28 cellular contexts compared by ENCODE assay signal in the genomic region with DNA sequence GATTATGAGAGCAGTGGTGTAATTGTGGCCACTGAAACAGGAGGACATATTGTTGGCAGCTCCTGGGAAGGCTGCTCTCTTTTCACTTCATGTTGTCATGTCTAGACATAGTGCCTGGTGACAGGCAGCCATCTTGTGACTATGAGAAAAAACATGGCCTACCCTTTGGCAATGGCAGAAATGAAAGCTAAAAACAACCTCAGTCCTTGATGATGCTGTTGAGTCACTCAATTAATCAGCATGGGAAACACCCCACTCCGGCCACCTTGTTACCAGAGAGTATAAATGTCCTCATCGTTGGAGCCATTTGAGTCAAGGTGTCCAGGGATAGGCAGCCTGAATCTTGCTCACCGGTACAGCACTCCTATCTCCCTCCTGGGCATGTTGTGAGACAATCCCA. TPM values are rescaled to one million over a fixed set of nuclear protein-coding genes. Genes with fewer than 3 reads are reported as not detected.
DNase-seq lines count a peak whose midpoint lies in the region; ATAC-seq, FAIRE-seq and TF ChIP-seq lines count a peak whose summit lies in the region.
"Had no signal": no experiment of that assay in that cellular context is flagged by ENCODE, and none has a peak within 500 bp of the region (broad histone marks: within the 10 kb centered on the region; RNA-seq: fewer than 3 reads in every experiment).

No MANE protein-coding gene starts in this region.

- no peak overlapping the region for H2BK15ac ChIP-seq in neuronal stem cell (ENCODE audit: low read length)

- no peak overlapping the region for H3K4me3 Mint-ChIP-seq in CD14-positive monocyte
- H3K4me3 Mint-ChIP-seq in glutamatergic neuron (ENCODE audit: unreplicated experiment): no peak overlapping the region
- H3K4me3 Mint-ChIP-seq: activated CD4-positive, alpha-beta T cell treated with anti-CD3 and anti-CD28 coated beads, Interleukin-2, amount 10 ng/mL, durations not matched to agents 7 days and 5 days; activated naive CD4-positive, alpha-beta T cell treated with anti-CD3 and anti-CD28 coated beads, Interleukin-2, amount 50 U/mL, for 24 hours; activated T-helper 1 cell treated with anti-CD3 and anti-CD28 coated beads, Interleukin-12 subunit alpha, Interleukin-12 subunit beta, Interleukin-2, Interleukin-4 antibody, amounts not matched to agents 30 ng/mL and 10 ng/mL and 1 ng/mL, durations not matched to agents 14 hours and 24 hours and 36 hours; naive thymus-derived CD4-positive, alpha-beta T cell; stimulated activated naive CD8-positive, alpha-beta T cell treated with anti-CD3 and anti-CD28 coated beads, Interleukin-15, Interleukin-2, amounts not matched to agents 100 ng/mL and 50 ng/mL, for 24 hours; T-helper 2 cell treated with Interferon-gamma antibody and Interleukin-4, amounts not matched to agents 5 μg/mL and 100 μg/mL, for 36 hours had no signal

- peak; percentile 33 for FAIRE-seq in HTR-8/SVneo (lab: Jason Lieb, UNC)
- no peak for FAIRE-seq in GM12878 (lab: Jason Lieb, UNC)
- FAIRE-seq in keratinocyte (lab: Jason Lieb, UNC): no peak
- FAIRE-seq: endometrium had no signal

- TF ChIP-seq POLR2A in GM12878 (IDR thresholded peaks at IDR 0.05; ENCODE audit: low read depth, low read length): no peak

- WGBS in GM12878 (ENCODE audit: insufficient coverage, insufficient replicate concordance, low lambda C conversion rate, missing lambda C conversion rate): 67% methylated on average over 3 of the region's 3 CpGs
- WGBS in neuronal stem cell (ENCODE audit: extremely low coverage in 2 of 2, insufficient read length in 2 of 2, insufficient replicate concordance in 1 of 2), 2 donors: no CpG with 5 or more reads among the region's 3 CpGs

- H3K9me3 Mint-ChIP-seq in CD14-positive monocyte (peaks cover 2 to 19% (median 7%) of the 10 kb centered on the region in 7 donors), glutamatergic neuron (ENCODE audit: unreplicated experiment) (peaks cover 6% of the 10 kb centered on the region)
- H3K9me3 Mint-ChIP-seq: activated naive CD4-positive, alpha-beta T cell treated with anti-CD3 and anti-CD28 coated beads, Interleukin-2, amount 50 U/mL, for 24 hours; activated T-helper 1 cell treated with anti-CD3 and anti-CD28 coated beads, Interleukin-12 subunit alpha, Interleukin-12 subunit beta, Interleukin-2, Interleukin-4 antibody, amounts not matched to agents 30 ng/mL and 10 ng/mL and 1 ng/mL, durations not matched to agents 14 hours and 24 hours and 36 hours; stimulated activated naive CD8-positive, alpha-beta T cell treated with anti-CD3 and anti-CD28 coated beads, Interleukin-15, Interleukin-2, amounts not matched to agents 100 ng/mL and 50 ng/mL, for 24 hours; T-helper 2 cell treated with Interferon-gamma antibody and Interleukin-4, amounts not matched to agents 5 μg/mL and 100 μg/mL, for 36 hours had no signal

- DNase-seq in CD14-positive monocyte (ENCODE audit: low spot score) (peak; percentile 62), HTR-8/SVneo (ENCODE audit: insufficient read length, low spot score) (no peak), GM12878 (ENCODE audit: low read depth, low spot score) (no peak), keratinocyte (ENCODE audit: low read depth, low spot score) (no peak), neuronal stem cell (ENCODE audit: low spot score) (no peak), glutamatergic neuron (no peak), NCI-H146 treated with DMSO at 0.1 percent for 48 hours (lab: John Stamatoyannopoulos, UW; ENCODE audit: unreplicated experiment) (no peak)
- DNase-seq: activated CD4-positive, alpha-beta T cell treated with anti-CD3 and anti-CD28 coated beads, Interleukin-2, amount 10 ng/mL, durations not matched to agents 7 days and 5 days; anterior cingulate cortex; caudate nucleus; heart right ventricle; Kasumi-1; naive thymus-derived CD4-positive, alpha-beta T cell; NCI-H1092; NCI-H187 treated with DMSO at 0.1 percent for 48 hours; NCI-H526; sigmoid colon; stimulated activated CD4-positive, alpha-beta T cell treated with anti-CD3 and anti-CD28 coated beads, Interleukin-15, amount 100 ng/mL, for 24 hours had no signal

- H3K9me3 ChIP-seq in GM12878 (replicated peaks; ENCODE audit: control insufficient read depth, insufficient read depth, low read length): peaks cover 4% of the 10 kb centered on the region; the same call in 1 of the 3 replicates
- no peaks in the 10 kb centered on the region for H3K9me3 ChIP-seq in keratinocyte (ENCODE audit: control insufficient read depth, low read depth, low read length)
- no peaks in the 10 kb centered on the region for H3K9me3 ChIP-seq in neuronal stem cell (replicated peaks in 1 of 2; ENCODE audit: control insufficient read depth in 2 of 2, insufficient read depth in 1 of 2, low read depth in 1 of 2, low read length in 2 of 2)
- H3K9me3 ChIP-seq: heart right ventricle, sigmoid colon had no signal

- H3K4me3 ChIP-seq in GM12878 (no peak overlapping the region), keratinocyte (ENCODE audit: control insufficient read depth in 2 of 3, extremely low read depth in 1 of 3, insufficient read depth in 2 of 3, low read depth in 1 of 3, low read length in 3 of 3) (no peak overlapping the region), neuronal stem cell (ENCODE audit: low read length in 2 of 2) (no peak overlapping the region)
- H3K4me3 ChIP-seq: heart right ventricle, sigmoid colon had no signal

- H2BK5ac ChIP-seq in neuronal stem cell (ENCODE audit: low read length): no peak overlapping the region

- BruUV-seq in GM12878 (replicated peaks; lab: Mats Ljungman, UMichigan): no TSS peak

- H3K27me3 Mint-ChIP-seq in CD14-positive monocyte (ENCODE audit: low read depth in 3 of 3): peaks cover 2 to 7% (median 4%) of the 10 kb centered on the region in 3 donors
- peaks cover 4% of the 10 kb centered on the region for H3K27me3 Mint-ChIP-seq in glutamatergic neuron (ENCODE audit: unreplicated experiment)
- H3K27me3 Mint-ChIP-seq: activated CD4-positive, alpha-beta T cell treated with anti-CD3 and anti-CD28 coated beads, Interleukin-2, amount 10 ng/mL, durations not matched to agents 7 days and 5 days; activated naive CD4-positive, alpha-beta T cell treated with anti-CD3 and anti-CD28 coated beads, Interleukin-2, amount 50 U/mL, for 24 hours; naive thymus-derived CD4-positive, alpha-beta T cell; stimulated activated naive CD8-positive, alpha-beta T cell treated with anti-CD3 and anti-CD28 coated beads, Interleukin-15, Interleukin-2, amounts not matched to agents 100 ng/mL and 50 ng/mL, for 24 hours had no signal

- intact Hi-C loops in CD14-positive monocyte (cut with micrococcal nuclease) (no loop called here), GM12878 (cut with micrococcal nuclease; ENCODE audit: unreplicated experiment) (no loop called here)

- ATAC-seq in GM12878 (no peak; the same call in 2 of the 3 replicates), GM18511 (IDR thresholded peaks at IDR 0.05; ENCODE audit: unreplicated experiment) (no peak)
- ATAC-seq: left lobe of liver; naive thymus-derived CD4-positive, alpha-beta T cell had no signal

- TF ChIP-seq RAD21 in GM12878 (IDR thresholded peaks at IDR 0.05; ENCODE audit: insufficient read depth, low read depth, low read length): no peak

- no peak overlapping the region for H2AK5ac ChIP-seq in neuronal stem cell (ENCODE audit: low read depth, low read length)

- no peak overlapping the region for H3K18ac ChIP-seq in neuronal stem cell (ENCODE audit: low read length)

- H3K14ac ChIP-seq in neuronal stem cell (ENCODE audit: low read length): no peak overlapping the region

- no peak overlapping the region for H2BK12ac ChIP-seq in neuronal stem cell (ENCODE audit: low read length)

- H3K27me3 ChIP-seq in GM12878 (replicated peaks in 1 of 2; ENCODE audit: control insufficient read depth in 2 of 2, insufficient read depth in 2 of 2, low read length in 1 of 2) (no peaks in the 10 kb centered on the region), keratinocyte (ENCODE audit: control insufficient read depth, extremely low read depth, insufficient read depth, low read length) (no peaks in the 10 kb centered on the region), neuronal stem cell (ENCODE audit: control insufficient read depth in 3 of 3, insufficient read depth in 3 of 3, low read depth in 1 of 3, low read length in 3 of 3) (peaks cover 0 to 23% (median 0%) of the 10 kb centered on the region in 3 experiments)
- H3K27me3 ChIP-seq: sigmoid colon had no signal

- H3K79me1 ChIP-seq in neuronal stem cell (ENCODE audit: low read depth, low read length): no peaks in the 10 kb centered on the region

- POLR2A ChIA-PET in GM12878 (lab: Charles Lee): no interaction called here

- no peak overlapping the region for H3K27ac ChIP-seq in GM12878 (ENCODE audit: control insufficient read depth, insufficient read depth)
- H3K27ac ChIP-seq in keratinocyte (ENCODE audit: control insufficient read depth, insufficient read depth, low read length): no peak overlapping the region
- H3K27ac ChIP-seq in neuronal stem cell (replicated peaks; ENCODE audit: low read length): no peak overlapping the region
- H3K27ac ChIP-seq: C4-2B, heart right ventricle, parathyroid adenoma, sigmoid colon, VCaP had no signal

- no peaks in the 10 kb centered on the region for H4K20me1 ChIP-seq in GM12878 (ENCODE audit: control insufficient read depth, insufficient read depth)
- no peaks in the 10 kb centered on the region for H4K20me1 ChIP-seq in keratinocyte (ENCODE audit: control insufficient read depth, extremely low read depth, insufficient read depth, low read length)

- dilution Hi-C loops in keratinocyte (cut with MboI; ENCODE audit: extremely low pct_ligation_motif_present, low sequenced_read_pairs): no loop called here

- SMC1A ChIA-PET in GM12878 (lab: Charles Lee; ENCODE audit: uncharacterized antibody, unreplicated experiment): no interaction called here

- H3K9me1 ChIP-seq in keratinocyte (ENCODE audit: control insufficient read depth, extremely low read depth, insufficient read depth, low read length): no peaks in the 10 kb centered on the region

- H3K4ac ChIP-seq in neuronal stem cell (ENCODE audit: low read length): no peak overlapping the region

- TF ChIP-seq CTCF in CD14-positive monocyte (IDR thresholded peaks at IDR 0.05) (no peak), GM12878 (IDR thresholded peaks at IDR 0.05 in 2 of 3, conservative IDR thresholded peaks at IDR 0.05 in 1 of 3; ENCODE audit: control insufficient read depth in 2 of 3, extremely low read depth in 1 of 3, insufficient read depth in 1 of 3, low read depth in 3 of 3, low read length in 3 of 3) (no peak), keratinocyte (optimal IDR thresholded peaks at IDR 0.05 in 1 of 3, IDR thresholded peaks at IDR 0.05 in 1 of 3, conservative IDR thresholded peaks at IDR 0.05 in 1 of 3; ENCODE audit: extremely low read depth in 1 of 3, insufficient read depth in 2 of 3, low read length in 3 of 3) (no peak), glutamatergic neuron (IDR thresholded peaks at IDR 0.05; ENCODE audit: partially characterized antibody, unreplicated experiment) (no peak)

- TF ChIP-seq EP300 in GM12878 (IDR thresholded peaks at IDR 0.05; ENCODE audit: borderline replicate concordance in 1 of 2, control insufficient read depth in 1 of 2, low read depth in 2 of 2, low read length in 2 of 2): no peak

- H3K9ac ChIP-seq in GM12878 (ENCODE audit: control insufficient read depth, insufficient read depth, low read length) (no peak overlapping the region), keratinocyte (ENCODE audit: control insufficient read depth, extremely low read depth, insufficient read depth, low read length) (no peak overlapping the region), neuronal stem cell (ENCODE audit: low read depth, low read length, poor library complexity) (no peak overlapping the region)
- H3K9ac ChIP-seq: parathyroid adenoma had no signal

- H4K8ac ChIP-seq in neuronal stem cell (ENCODE audit: low read depth, low read length): no peak overlapping the region

- peak overlapping the region in 2 of 7 donors; percentile 4 to 67 for H3K27ac Mint-ChIP-seq in CD14-positive monocyte
- no peak overlapping the region for H3K27ac Mint-ChIP-seq in glutamatergic neuron (ENCODE audit: unreplicated experiment)
- H3K27ac Mint-ChIP-seq: activated CD4-positive, alpha-beta T cell treated with anti-CD3 and anti-CD28 coated beads, Interleukin-2, amount 10 ng/mL, durations not matched to agents 7 days and 5 days; activated naive CD4-positive, alpha-beta T cell treated with anti-CD3 and anti-CD28 coated beads, Interleukin-2, amount 50 U/mL, for 24 hours; activated T-helper 1 cell treated with anti-CD3 and anti-CD28 coated beads, Interleukin-12 subunit alpha, Interleukin-12 subunit beta, Interleukin-2, Interleukin-4 antibody, amounts not matched to agents 30 ng/mL and 10 ng/mL and 1 ng/mL, durations not matched to agents 14 hours and 24 hours and 36 hours; stimulated activated naive CD8-positive, alpha-beta T cell treated with anti-CD3 and anti-CD28 coated beads, Interleukin-15, Interleukin-2, amounts not matched to agents 100 ng/mL and 50 ng/mL, for 24 hours; T-helper 2 cell treated with Interferon-gamma antibody and Interleukin-4, amounts not matched to agents 5 μg/mL and 100 μg/mL, for 36 hours had no signal

- no peak overlapping the region for H2BK120ac ChIP-seq in neuronal stem cell (ENCODE audit: low read depth, low read length)

- no peak overlapping the region for H3K23ac ChIP-seq in neuronal stem cell (ENCODE audit: low read depth, low read length, poor library complexity)

- H3K36me3 Mint-ChIP-seq in CD14-positive monocyte: no peaks in the 10 kb centered on the region
- H3K36me3 Mint-ChIP-seq in glutamatergic neuron (ENCODE audit: unreplicated experiment): no peaks in the 10 kb centered on the region
- H3K36me3 Mint-ChIP-seq: activated naive CD4-positive, alpha-beta T cell treated with anti-CD3 and anti-CD28 coated beads, Interleukin-2, amount 50 U/mL, for 24 hours; naive thymus-derived CD4-positive, alpha-beta T cell had no signal

- H3K36me3 ChIP-seq in GM12878 (ENCODE audit: control insufficient read depth in 2 of 2, insufficient read depth in 2 of 2, low read length in 1 of 2): no peaks in the 10 kb centered on the region
- no peaks in the 10 kb centered on the region for H3K36me3 ChIP-seq in keratinocyte (ENCODE audit: control insufficient read depth in 2 of 2, extremely low read depth in 1 of 2, insufficient read depth in 2 of 2, low read length in 2 of 2)
- H3K36me3 ChIP-seq in neuronal stem cell (replicated peaks in 1 of 2; ENCODE audit: control insufficient read depth in 2 of 2, insufficient read depth in 2 of 2, low read length in 2 of 2): no peaks in the 10 kb centered on the region
- H3K36me3 ChIP-seq: heart right ventricle, sigmoid colon had no signal

- CTCF ChIA-PET in GM12878 (lab: Yijun Ruan, JAX): interaction anchor here (0.5 to 1.3 kb wide), 4 partner anchors 16 to 446 kb away, joined by 3 to 4 read pairs (median 4); no protein-coding TSS in a partner anchor

- in situ Hi-C loops in GM12878 (cut with MboI): no loop called here

- RAD21 ChIA-PET in GM12878 (lab: Charles Lee; ENCODE audit: unreplicated experiment): interaction anchor here (1.0 to 1.8 kb wide), 3 partner anchors 9 to 211 kb away, joined by 4 to 8 read pairs (median 4); no protein-coding TSS in a partner anchor

- no peak overlapping the region for H4K91ac ChIP-seq in neuronal stem cell (ENCODE audit: low read depth, low read length, poor library complexity)

- peak overlapping the region; percentile 15; the same call in 1 of the 2 replicates for H2AFZ ChIP-seq in GM12878 (ENCODE audit: control insufficient read depth, low read depth, low read length)
- peak overlapping the region; percentile 87 for H2AFZ ChIP-seq in keratinocyte (ENCODE audit: control insufficient read depth, low read length)
- H2AFZ ChIP-seq in neuronal stem cell (ENCODE audit: low read length): no peak overlapping the region
- H2AFZ ChIP-seq: parathyroid adenoma had no signal

- no peaks in the 10 kb centered on the region for H3K4me1 ChIP-seq in GM12878 (ENCODE audit: control insufficient read depth, insufficient read depth, low read length)
- H3K4me1 ChIP-seq in keratinocyte (ENCODE audit: control insufficient read depth, extremely low read depth, insufficient read depth, low read length): peaks cover 7% of the 10 kb centered on the region
- no peaks in the 10 kb centered on the region for H3K4me1 ChIP-seq in neuronal stem cell (ENCODE audit: control insufficient read depth in 2 of 2, insufficient read depth in 1 of 2, low read depth in 1 of 2, low read length in 2 of 2)
- H3K4me1 ChIP-seq: heart right ventricle, parathyroid adenoma, sigmoid colon had no signal

- no peak overlapping the region for H3K4me2 ChIP-seq in GM12878 (ENCODE audit: control insufficient read depth, insufficient read depth)
- H3K4me2 ChIP-seq in keratinocyte (ENCODE audit: control insufficient read depth, extremely low read depth, insufficient read depth, low read depth, low read length): no peak overlapping the region
- no peak overlapping the region for H3K4me2 ChIP-seq in neuronal stem cell (ENCODE audit: insufficient read depth, low read length, poor library complexity, severe bottlenecking)

- no peaks in the 10 kb centered on the region for H3K79me2 ChIP-seq in GM12878 (ENCODE audit: control insufficient read depth, insufficient read depth, low read length)
- H3K79me2 ChIP-seq in keratinocyte (ENCODE audit: control insufficient read depth, insufficient read depth, low read length): no peaks in the 10 kb centered on the region
- H3K79me2 ChIP-seq: parathyroid adenoma had no signal

- H3K4me1 Mint-ChIP-seq in CD14-positive monocyte (peaks cover 3% of the 10 kb centered on the region), glutamatergic neuron (ENCODE audit: low read depth, unreplicated experiment) (no peaks in the 10 kb centered on the region)

RNA-seq across cellular contexts. Expression of a gene that starts 31.2 kb away (rescaled TPM):
- polyA plus RNA-seq in CD14-positive monocyte: 10 to 100 TPM; 11.4 to 17.6 TPM
- 34.9 and 35.0 TPM in 2 replicates for total RNA-seq in GM12878 (2013; cell fraction: nucleolus; rRNA removed)
- total RNA-seq in GM12878 (2014; rRNA removed): 417 and 479 TPM in 2 replicates
- 220 and 264 TPM in 2 replicates for total RNA-seq in GM12878 (2014; rRNA removed; fragmentation: Illumina TruSeq; extraction: Trizol)
- 867 and 885 TPM in 2 replicates for total RNA-seq in GM12878 (2021)
- 85.7 TPM for polyA plus RNA-seq in GM12878 (2011; ENCODE audit: low read depth)
- 39.7 and 110 TPM in 2 replicates for polyA plus RNA-seq in GM12878 (2011; rRNA removed)
- 154 and 186 TPM in 2 replicates for polyA plus RNA-seq in GM12878 (2011; cell fraction: cytosol; rRNA removed)
- polyA plus RNA-seq in GM12878 (2011; cell fraction: nucleus; rRNA removed): 132 and 185 TPM in 2 replicates
- polyA plus RNA-seq in GM12878 (2012): 247 and 313 TPM in 2 replicates
- 176 and 537 TPM in 2 replicates for polyA plus RNA-seq in GM12878 (2014; fragmentation: Illumina TruSeq; extraction: Trizol)
- polyA plus RNA-seq in GM12878 (2014; fragmentation: Nextera tagmentation; extraction: Ambion mirVana): 10 to 100 TPM; 13.4 to 38.0 TPM
- polyA plus RNA-seq in GM12878 (2014; rRNA removed): 555 and 628 TPM in 2 replicates
- polyA plus RNA-seq in GM12878 (2016; fragmentation: Nextera tagmentation; extraction: Ambion mirVana): 100 to 1,000 TPM; 692 to 739 TPM
- 32.6 and 67.6 TPM in 2 replicates for polyA minus RNA-seq in GM12878 (2011; rRNA and poly(A)+ RNA removed)
- 96.9 and 109 TPM in 2 replicates for polyA minus RNA-seq in GM12878 (2011; cell fraction: cytosol; rRNA and poly(A)+ RNA removed)
- polyA minus RNA-seq in GM12878 (2011; cell fraction: nucleus; rRNA and poly(A)+ RNA removed): 20.3 and 35.7 TPM in 2 replicates
- 69.1 to 185 TPM (median 160 TPM) in 3 replicates for polyA plus RNA-seq in keratinocyte
- polyA plus RNA-seq in keratinocyte (2011; ENCODE audit: low read depth): 30.9 TPM
- 90.8 and 179 TPM in 2 replicates for polyA plus RNA-seq in keratinocyte (2011; cell fraction: cytosol; rRNA removed)
- polyA plus RNA-seq in keratinocyte (2011; cell fraction: nucleus; rRNA removed): 43.3 and 58.2 TPM in 2 replicates
- polyA plus RNA-seq in keratinocyte (2012; ENCODE audit: low replicate concordance): 162 and 664 TPM in 2 replicates
- 60.7 to 714 TPM (median 117 TPM) in 3 replicates for polyA minus RNA-seq in keratinocyte
- polyA minus RNA-seq in keratinocyte (2011; cell fraction: cytosol; rRNA and poly(A)+ RNA removed): 186 TPM
- polyA minus RNA-seq in keratinocyte (2011; cell fraction: nucleus; rRNA and poly(A)+ RNA removed): 21.0 and 28.2 TPM in 2 replicates
- polyA plus RNA-seq in neuronal stem cell (2013, experiment 1 of 2): 2,319 TPM
- 2,280 TPM for polyA plus RNA-seq in neuronal stem cell (2013, experiment 2 of 2)
- 322 TPM for total RNA-seq in glutamatergic neuron (ENCODE audit: unreplicated experiment)

RNA-seq across cellular contexts. Expression of a gene that starts 43.3 kb away (rescaled TPM):
- polyA plus RNA-seq in CD14-positive monocyte: 10 to 100 TPM; 57.2 to 66.7 TPM
- total RNA-seq in GM12878 (2013; cell fraction: nucleolus; rRNA removed): 7.9 and 8.8 TPM in 2 replicates
- 26.9 and 27.7 TPM in 2 replicates for total RNA-seq in GM12878 (2014; rRNA removed)
- total RNA-seq in GM12878 (2014; rRNA removed; fragmentation: Illumina TruSeq; extraction: Trizol): 6.8 and 9.0 TPM in 2 replicates
- 17.6 and 19.9 TPM in 2 replicates for total RNA-seq in GM12878 (2021)
- 10.5 TPM for polyA plus RNA-seq in GM12878 (2011; ENCODE audit: low read depth)
- polyA plus RNA-seq in GM12878 (2011; rRNA removed): 5.9 and 12.5 TPM in 2 replicates
- polyA plus RNA-seq in GM12878 (2011; cell fraction: cytosol; rRNA removed): 22.8 and 29.5 TPM in 2 replicates
- polyA plus RNA-seq in GM12878 (2011; cell fraction: nucleus; rRNA removed): 19.6 and 24.9 TPM in 2 replicates
- 18.4 and 20.4 TPM in 2 replicates for polyA plus RNA-seq in GM12878 (2012)
- polyA plus RNA-seq in GM12878 (2014; fragmentation: Illumina TruSeq; extraction: Trizol): 0.65 and 8.7 TPM in 2 replicates
- polyA plus RNA-seq in GM12878 (2014; fragmentation: Nextera tagmentation; extraction: Ambion mirVana): 1 to 10 TPM; 7.1 to 8.4 TPM
- polyA plus RNA-seq in GM12878 (2014; rRNA removed): 25.3 and 26.9 TPM in 2 replicates
- 10 to 100 TPM; 27.2 to 30.0 TPM for polyA plus RNA-seq in GM12878 (2016; fragmentation: Nextera tagmentation; extraction: Ambion mirVana)
- 7.7 and 15.6 TPM in 2 replicates for polyA minus RNA-seq in GM12878 (2011; rRNA and poly(A)+ RNA removed)
- 5.9 and 6.4 TPM in 2 replicates for polyA minus RNA-seq in GM12878 (2011; cell fraction: cytosol; rRNA and poly(A)+ RNA removed)
- polyA minus RNA-seq in GM12878 (2011; cell fraction: nucleus; rRNA and poly(A)+ RNA removed): 17.4 and 25.5 TPM in 2 replicates
- 27.4 to 49.3 TPM (median 33.0 TPM) in 3 replicates for polyA plus RNA-seq in keratinocyte
- 16.0 TPM for polyA plus RNA-seq in keratinocyte (2011; ENCODE audit: low read depth)
- polyA plus RNA-seq in keratinocyte (2011; cell fraction: cytosol; rRNA removed): 35.4 and 62.8 TPM in 2 replicates
- 27.3 and 38.3 TPM in 2 replicates for polyA plus RNA-seq in keratinocyte (2011; cell fraction: nucleus; rRNA removed)
- 48.3 and 50.2 TPM in 2 replicates for polyA plus RNA-seq in keratinocyte (2012; ENCODE audit: low replicate concordance)
- polyA minus RNA-seq in keratinocyte: 18.6 to 50.4 TPM (median 32.2 TPM) in 3 replicates
- polyA minus RNA-seq in keratinocyte (2011; cell fraction: cytosol; rRNA and poly(A)+ RNA removed): 78.5 TPM
- 5.9 and 6.0 TPM in 2 replicates for polyA minus RNA-seq in keratinocyte (2011; cell fraction: nucleus; rRNA and poly(A)+ RNA removed)
- 6.3 TPM for polyA plus RNA-seq in neuronal stem cell (2013, experiment 1 of 2)
- polyA plus RNA-seq in neuronal stem cell (2013, experiment 2 of 2): 6.1 TPM
- 54.7 TPM for total RNA-seq in glutamatergic neuron (ENCODE audit: unreplicated experiment)

RNA-seq across cellular contexts. Expression of a gene that starts 59.6 kb away (rescaled TPM):
- not detected for polyA plus RNA-seq in CD14-positive monocyte
- 0.10 TPM in 1 of 2 replicates, not detected in the other for total RNA-seq in GM12878 (2013; cell fraction: nucleolus; rRNA removed)
- total RNA-seq in GM12878 (2014; rRNA removed): under 0.01 and 0.11 TPM in 2 replicates
- 0.22 TPM in 1 of 2 replicates, not detected in the other for total RNA-seq in GM12878 (2014; rRNA removed; fragmentation: Illumina TruSeq; extraction: Trizol)
- total RNA-seq in GM12878 (2021): 0.16 and 0.31 TPM in 2 replicates
- 0.16 TPM for polyA plus RNA-seq in GM12878 (2011; ENCODE audit: low read depth)
- 0.03 TPM in 1 of 2 replicates, not detected in the other for polyA plus RNA-seq in GM12878 (2011; rRNA removed)
- 0.01 and 0.05 TPM in 2 replicates for polyA plus RNA-seq in GM12878 (2011; cell fraction: cytosol; rRNA removed)
- polyA plus RNA-seq in GM12878 (2011; cell fraction: nucleus; rRNA removed): 0.20 and 0.39 TPM in 2 replicates
- 0.16 and 0.21 TPM in 2 replicates for polyA plus RNA-seq in GM12878 (2012)
- polyA plus RNA-seq in GM12878 (2014; fragmentation: Illumina TruSeq; extraction: Trizol): 0.01 TPM in 1 of 2 replicates, not detected in the other
- not detected for polyA plus RNA-seq in GM12878 (2014; fragmentation: Nextera tagmentation; extraction: Ambion mirVana)
- polyA plus RNA-seq in GM12878 (2014; rRNA removed): 0.01 and 0.05 TPM in 2 replicates
- polyA plus RNA-seq in GM12878 (2016; fragmentation: Nextera tagmentation; extraction: Ambion mirVana): under 1 TPM; 0.04 TPM
- 0.22 TPM in 1 of 2 replicates, not detected in the other for polyA minus RNA-seq in GM12878 (2011; rRNA and poly(A)+ RNA removed)
- not detected in 2 replicates for polyA minus RNA-seq in GM12878 (2011; cell fraction: cytosol; rRNA and poly(A)+ RNA removed)
- under 0.01 and 0.19 TPM in 2 replicates for polyA minus RNA-seq in GM12878 (2011; cell fraction: nucleus; rRNA and poly(A)+ RNA removed)
- not detected in 3 replicates for polyA plus RNA-seq in keratinocyte
- not detected for polyA plus RNA-seq in keratinocyte (2011; ENCODE audit: low read depth)
- not detected in 2 replicates for polyA plus RNA-seq in keratinocyte (2011; cell fraction: cytosol; rRNA removed)
- polyA plus RNA-seq in keratinocyte (2011; cell fraction: nucleus; rRNA removed): 0.05 and 0.13 TPM in 2 replicates
- polyA plus RNA-seq in keratinocyte (2012; ENCODE audit: low replicate concordance): 0.05 TPM in 1 of 2 replicates, not detected in the other
- not detected in 3 replicates for polyA minus RNA-seq in keratinocyte
- polyA minus RNA-seq in keratinocyte (2011; cell fraction: cytosol; rRNA and poly(A)+ RNA removed): not detected
- not detected in 2 replicates for polyA minus RNA-seq in keratinocyte (2011; cell fraction: nucleus; rRNA and poly(A)+ RNA removed)
- 0.20 TPM for polyA plus RNA-seq in neuronal stem cell (2013, experiment 1 of 2)
- 0.22 TPM for polyA plus RNA-seq in neuronal stem cell (2013, experiment 2 of 2)
- total RNA-seq in glutamatergic neuron (ENCODE audit: unreplicated experiment): 119 TPM
- total RNA-seq: activated CD4-positive, alpha-beta T cell treated with anti-CD3 and anti-CD28 coated beads, Interleukin-2, amount 10 ng/mL, durations not matched to agents 7 days and 5 days; activated T-helper 1 cell treated with anti-CD3 and anti-CD28 coated beads, Interleukin-12 subunit alpha, Interleukin-12 subunit beta, Interleukin-2, Interleukin-4 antibody, amounts not matched to agents 30 ng/mL and 10 ng/mL and 1 ng/mL, durations not matched to agents 14 hours and 24 hours and 36 hours; heart right ventricle; left lobe of liver; naive thymus-derived CD4-positive, alpha-beta T cell had no signal
- polyA plus RNA-seq: heart right ventricle; naive thymus-derived CD4-positive, alpha-beta T cell had no signal
